ENCODE assay signal across 1 cellular context in the genomic region with DNA sequence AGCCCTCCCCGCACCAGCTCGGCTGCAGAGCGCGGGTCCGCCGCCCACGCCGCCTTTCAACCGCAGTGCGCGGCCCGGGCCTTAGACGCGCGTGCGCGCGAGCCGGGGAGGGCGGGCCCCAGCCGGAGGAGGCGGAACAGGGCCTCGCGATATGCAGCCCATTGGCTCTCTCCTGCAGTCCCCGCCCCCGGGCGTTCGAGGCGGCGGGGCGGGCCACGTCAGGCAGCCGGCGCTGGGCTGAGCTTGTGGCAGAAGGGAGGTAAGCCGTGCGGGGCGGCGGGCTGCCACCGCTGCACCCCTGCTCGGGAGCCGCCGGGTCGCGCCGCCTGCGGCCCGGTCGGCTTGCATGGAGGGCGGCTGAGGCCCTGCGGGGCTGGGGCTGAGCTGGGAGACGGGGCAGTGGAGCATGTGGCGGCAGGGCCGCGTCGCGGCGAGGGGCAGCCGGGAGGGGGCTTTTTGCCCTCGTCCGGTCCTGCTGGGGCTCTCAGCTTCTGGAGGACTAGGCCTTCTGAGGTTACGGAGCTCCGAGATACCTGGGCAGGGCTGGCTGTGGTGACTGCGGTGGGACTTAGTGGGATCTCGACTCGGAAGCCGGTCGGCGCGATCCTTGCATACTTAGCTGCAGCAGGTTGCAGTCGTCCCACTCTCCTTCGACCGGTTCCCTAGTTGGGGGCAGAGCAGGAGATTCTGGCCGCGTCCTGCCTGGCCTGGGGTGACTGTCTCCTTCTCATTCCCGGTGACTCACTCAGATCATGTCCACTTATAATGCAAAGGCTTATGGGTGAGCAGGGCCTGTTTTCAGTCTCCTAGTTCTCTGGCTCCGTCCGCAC.
TF ChIP-seq lines count a peak whose summit lies in the region.

Gene FOCAD (plus strand): TSS at position 225 of the 830 bp plus-strand sequence. CDS start 31,095 bp downstream, outside the sequence.

TF ChIP-seq in HCT116, 20 proteins besides CTCF, POLR2A, EP300 and RAD21 (continued from another document):
- TF ChIP-seq, protein P1, sequence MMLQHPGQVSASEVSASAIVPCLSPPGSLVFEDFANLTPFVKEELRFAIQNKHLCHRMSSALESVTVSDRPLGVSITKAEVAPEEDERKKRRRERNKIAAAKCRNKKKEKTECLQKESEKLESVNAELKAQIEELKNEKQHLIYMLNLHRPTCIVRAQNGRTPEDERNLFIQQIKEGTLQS (IDR thresholded peaks at IDR 0.05) = no peak
- TF ChIP-seq ZFX (IDR thresholded peaks at IDR 0.05) = peak; percentile 87
- TF ChIP-seq, protein P2, sequence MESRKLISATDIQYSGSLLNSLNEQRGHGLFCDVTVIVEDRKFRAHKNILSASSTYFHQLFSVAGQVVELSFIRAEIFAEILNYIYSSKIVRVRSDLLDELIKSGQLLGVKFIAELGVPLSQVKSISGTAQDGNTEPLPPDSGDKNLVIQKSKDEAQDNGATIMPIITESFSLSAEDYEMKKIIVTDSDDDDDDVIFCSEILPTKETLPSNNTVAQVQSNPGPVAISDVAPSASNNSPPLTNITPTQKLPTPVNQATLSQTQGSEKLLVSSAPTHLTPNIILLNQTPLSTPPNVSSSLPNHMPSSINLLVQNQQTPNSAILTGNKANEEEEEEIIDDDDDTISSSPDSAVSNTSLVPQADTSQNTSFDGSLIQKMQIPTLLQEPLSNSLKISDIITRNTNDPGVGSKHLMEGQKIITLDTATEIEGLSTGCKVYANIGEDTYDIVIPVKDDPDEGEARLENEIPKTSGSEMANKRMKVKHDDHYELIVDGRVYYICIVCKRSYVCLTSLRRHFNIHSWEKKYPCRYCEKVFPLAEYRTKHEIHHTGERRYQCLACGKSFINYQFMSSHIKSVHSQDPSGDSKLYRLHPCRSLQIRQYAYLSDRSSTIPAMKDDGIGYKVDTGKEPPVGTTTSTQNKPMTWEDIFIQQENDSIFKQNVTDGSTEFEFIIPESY (IDR thresholded peaks at IDR 0.05; ENCODE audit: extremely low read depth, insufficient replicate concordance, low read length) = no peak
- no peak for TF ChIP-seq EZH2 (IDR thresholded peaks at IDR 0.05)
- no peak for TF ChIP-seq ELF1 (IDR thresholded peaks at IDR 0.05; ENCODE audit: borderline replicate concordance, low read depth)
- no peak; the same call in 1 of the 2 replicates for TF ChIP-seq SIN3A (IDR thresholded peaks at IDR 0.05; ENCODE audit: low read depth)
- TF ChIP-seq ZNF274 (IDR thresholded peaks at IDR 0.05; ENCODE audit: low read depth, low read length) = no peak
- TF ChIP-seq TCF7L2 (IDR thresholded peaks at IDR 0.05; ENCODE audit: borderline replicate concordance, extremely low read depth, insufficient read depth, insufficient read length) = peak; percentile 50
- TF ChIP-seq SRF (IDR thresholded peaks at IDR 0.05; ENCODE audit: low read depth) = no peak
- TF ChIP-seq SP1 (IDR thresholded peaks at IDR 0.05; ENCODE audit: low read depth) = no peak
- peak; percentile 96 for TF ChIP-seq POLR2AphosphoS5 (IDR thresholded peaks at IDR 0.05; ENCODE audit: low read depth, low read length)
- TF ChIP-seq CBX3 (IDR thresholded peaks at IDR 0.05; ENCODE audit: low read depth) = no peak
- peak; percentile 12; the same call in 1 of the 2 replicates for TF ChIP-seq FOSL1 (IDR thresholded peaks at IDR 0.05; ENCODE audit: low read depth)
- TF ChIP-seq, protein P3, sequence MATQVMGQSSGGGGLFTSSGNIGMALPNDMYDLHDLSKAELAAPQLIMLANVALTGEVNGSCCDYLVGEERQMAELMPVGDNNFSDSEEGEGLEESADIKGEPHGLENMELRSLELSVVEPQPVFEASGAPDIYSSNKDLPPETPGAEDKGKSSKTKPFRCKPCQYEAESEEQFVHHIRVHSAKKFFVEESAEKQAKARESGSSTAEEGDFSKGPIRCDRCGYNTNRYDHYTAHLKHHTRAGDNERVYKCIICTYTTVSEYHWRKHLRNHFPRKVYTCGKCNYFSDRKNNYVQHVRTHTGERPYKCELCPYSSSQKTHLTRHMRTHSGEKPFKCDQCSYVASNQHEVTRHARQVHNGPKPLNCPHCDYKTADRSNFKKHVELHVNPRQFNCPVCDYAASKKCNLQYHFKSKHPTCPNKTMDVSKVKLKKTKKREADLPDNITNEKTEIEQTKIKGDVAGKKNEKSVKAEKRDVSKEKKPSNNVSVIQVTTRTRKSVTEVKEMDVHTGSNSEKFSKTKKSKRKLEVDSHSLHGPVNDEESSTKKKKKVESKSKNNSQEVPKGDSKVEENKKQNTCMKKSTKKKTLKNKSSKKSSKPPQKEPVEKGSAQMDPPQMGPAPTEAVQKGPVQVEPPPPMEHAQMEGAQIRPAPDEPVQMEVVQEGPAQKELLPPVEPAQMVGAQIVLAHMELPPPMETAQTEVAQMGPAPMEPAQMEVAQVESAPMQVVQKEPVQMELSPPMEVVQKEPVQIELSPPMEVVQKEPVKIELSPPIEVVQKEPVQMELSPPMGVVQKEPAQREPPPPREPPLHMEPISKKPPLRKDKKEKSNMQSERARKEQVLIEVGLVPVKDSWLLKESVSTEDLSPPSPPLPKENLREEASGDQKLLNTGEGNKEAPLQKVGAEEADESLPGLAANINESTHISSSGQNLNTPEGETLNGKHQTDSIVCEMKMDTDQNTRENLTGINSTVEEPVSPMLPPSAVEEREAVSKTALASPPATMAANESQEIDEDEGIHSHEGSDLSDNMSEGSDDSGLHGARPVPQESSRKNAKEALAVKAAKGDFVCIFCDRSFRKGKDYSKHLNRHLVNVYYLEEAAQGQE (IDR thresholded peaks at IDR 0.05; ENCODE audit: low read depth) = no peak
